8 cellular contexts compared by ENCODE assay signal in genomic region chr2:214810670-214811069, GRCh38. TPM values are rescaled to one million over a fixed set of nuclear protein-coding genes. Genes with fewer than 3 reads are reported as not detected.
DNase-seq lines count a peak whose midpoint lies in the region; ATAC-seq and TF ChIP-seq lines count a peak whose summit lies in the region.

No MANE protein-coding gene starts in this region.

- DNase-seq in NCI-H69 (lab: John Stamatoyannopoulos, UW) (peak; percentile 22), epithelial cell of proximal tubule (ENCODE audit: low read depth) (no peak), progenitor cell of endocrine pancreas (ENCODE audit: low spot score, unreplicated experiment) (no peak), NK-92 (lab: John Stamatoyannopoulos, UW; ENCODE audit: unreplicated experiment) (no peak), NCI-H226 (no peak)

- H3K27ac Mint-ChIP-seq in progenitor cell of endocrine pancreas, result peak overlapping the region; percentile 97

- no peaks in the 10 kb centered on the region for H3K27me3 Mint-ChIP-seq in progenitor cell of endocrine pancreas

- H3K9ac ChIP-seq in ES-I3 (ENCODE audit: low read depth, low read length), result peak overlapping the region; percentile 63

- H3K9me3 Mint-ChIP-seq in progenitor cell of endocrine pancreas (ENCODE audit: low read depth), result no peaks in the 10 kb centered on the region

- H3K4me3 ChIP-seq in epithelial cell of proximal tubule (ENCODE audit: low read depth, low read length), result peak overlapping the region; percentile 92

- peaks cover 15% of the 10 kb centered on the region for H3K4me1 ChIP-seq in ES-I3 (ENCODE audit: insufficient read depth, low read length)

- H3K4me3 Mint-ChIP-seq in progenitor cell of endocrine pancreas (ENCODE audit: low read depth), result peak overlapping the region; percentile 99

- no peaks in the 10 kb centered on the region for H3K9me3 ChIP-seq in ES-I3 (ENCODE audit: control insufficient read depth, insufficient read depth, low read length)

- peaks cover 32% of the 10 kb centered on the region for H3K4me1 Mint-ChIP-seq in progenitor cell of endocrine pancreas (ENCODE audit: low read depth)

- ATAC-seq in GM18520 (IDR thresholded peaks at IDR 0.05; ENCODE audit: unreplicated experiment) (no peak), GM21515 (IDR thresholded peaks at IDR 0.05; ENCODE audit: unreplicated experiment) (no peak)

- no peaks in the 10 kb centered on the region for H3K36me3 Mint-ChIP-seq in progenitor cell of endocrine pancreas (ENCODE audit: insufficient read depth)

- H3K36me3 ChIP-seq in ES-I3 (ENCODE audit: insufficient read depth, low read length), result no peaks in the 10 kb centered on the region

- TF ChIP-seq CTCF in epithelial cell of proximal tubule (conservative IDR thresholded peaks at IDR 0.05; ENCODE audit: low read depth, low read length), result no peak
- no peak for TF ChIP-seq CTCF in progenitor cell of endocrine pancreas (IDR thresholded peaks at IDR 0.05; ENCODE audit: unreplicated experiment)

RNA-seq across cellular contexts. Expression of gene BARD1, which starts 1.2 kb away (rescaled TPM):
- 18.8 and 29.3 TPM in 2 replicates for total RNA-seq in epithelial cell of proximal tubule
- total RNA-seq in progenitor cell of endocrine pancreas, result 27.8 and 29.1 TPM in 2 replicates
